In the genomic region with DNA sequence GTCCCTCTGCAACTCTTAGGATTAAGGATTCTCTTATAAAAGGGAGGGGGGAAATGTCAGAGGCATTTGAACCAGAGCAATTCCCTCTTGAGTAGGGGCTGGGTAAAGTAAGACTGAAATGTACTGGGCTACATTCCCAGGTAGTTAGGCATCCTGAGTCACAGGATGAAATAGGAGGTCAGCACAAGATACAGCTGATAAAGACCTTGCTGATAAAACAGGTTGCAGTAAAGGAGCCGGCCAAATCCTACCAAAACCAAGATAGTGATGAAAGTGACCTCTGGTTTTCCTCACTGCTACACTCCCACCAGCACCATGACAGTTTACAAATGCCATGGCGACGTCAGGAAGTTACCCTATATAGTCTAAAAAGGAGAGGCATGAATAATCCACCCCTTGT, we compare ENCODE assay signal across 18 cellular contexts. TPM values are rescaled to one million over a fixed set of nuclear protein-coding genes. Genes with fewer than 3 reads are reported as not detected.
DNase-seq lines count a peak whose midpoint lies in the region; ATAC-seq and TF ChIP-seq lines count a peak whose summit lies in the region.
"Had no signal": no experiment of that assay in that cellular context is flagged by ENCODE, and none has a peak within 500 bp of the region (broad histone marks: within the 10 kb centered on the region; RNA-seq: fewer than 3 reads in every experiment).

No MANE protein-coding gene starts in this region.

- no peaks in the 10 kb centered on the region for H3K9me3 ChIP-seq in HCT116 (ENCODE audit: control insufficient read depth in 1 of 2, insufficient read depth in 1 of 2, low read depth in 1 of 2, low read length in 2 of 2)
- H3K9me3 ChIP-seq: BE2C had no signal

- no peaks in the 10 kb centered on the region for H3K36me3 ChIP-seq in HCT116 (ENCODE audit: control insufficient read depth in 1 of 2, insufficient read depth in 2 of 2, low read length in 2 of 2)
- H3K36me3 ChIP-seq: BE2C had no signal

- peaks cover 3% of the 10 kb centered on the region for H3K9me3 Mint-ChIP-seq in WTC11
- no peaks in the 10 kb centered on the region for H3K9me3 Mint-ChIP-seq in activated T-helper 1 cell treated with anti-CD3 and anti-CD28 coated beads, Interleukin-12 subunit alpha, Interleukin-12 subunit beta, Interleukin-2, Interleukin-4 antibody, amounts not matched to agents 30 ng/mL and 10 ng/mL and 1 ng/mL, durations not matched to agents 14 hours and 24 hours and 36 hours

- BruUV-seq in HCT116 (replicated peaks; lab: Mats Ljungman, UMichigan): no TSS peak

- TF ChIP-seq CTCF in HCT116 (IDR thresholded peaks at IDR 0.05 in 2 of 3, conservative IDR thresholded peaks at IDR 0.05 in 1 of 3; ENCODE audit: borderline replicate concordance in 1 of 3, insufficient read depth in 1 of 3, low read depth in 2 of 3, low read length in 2 of 3) (no peak), WTC11 (IDR thresholded peaks at IDR 0.05) (no peak), fibroblast of villous mesenchyme (IDR thresholded peaks at IDR 0.05; ENCODE audit: insufficient read depth, low read depth, low read length) (no peak)

- no peaks in the 10 kb centered on the region for H4K20me1 ChIP-seq in HCT116 (ENCODE audit: insufficient read depth)

- H3K27me3 ChIP-seq in HCT116 (ENCODE audit: insufficient read depth, low read length): no peaks in the 10 kb centered on the region
- H3K27me3 ChIP-seq: BE2C had no signal

- H3K4me3 Mint-ChIP-seq in WTC11: no peak overlapping the region
- no peak overlapping the region for H3K4me3 Mint-ChIP-seq in activated T-helper 1 cell treated with anti-CD3 and anti-CD28 coated beads, Interleukin-12 subunit alpha, Interleukin-12 subunit beta, Interleukin-2, Interleukin-4 antibody, amounts not matched to agents 30 ng/mL and 10 ng/mL and 1 ng/mL, durations not matched to agents 14 hours and 24 hours and 36 hours
- H3K4me3 Mint-ChIP-seq: CD4-positive, CD25-positive, alpha-beta regulatory T cell had no signal

- no peaks in the 10 kb centered on the region for H3K79me2 ChIP-seq in HCT116 (ENCODE audit: insufficient read depth, low read length)

- peaks cover 3 to 6% of the 10 kb centered on the region in 2 experiments; a peak in 3 of 4 replicates for H3K4me1 ChIP-seq in HCT116 (ENCODE audit: control insufficient read depth in 1 of 2, insufficient read depth in 2 of 2, low read length in 2 of 2)
- H3K4me1 ChIP-seq: BE2C had no signal

- CTCF ChIA-PET in HCT116 (lab: Charles Lee): no interaction called here
- CTCF ChIA-PET in WTC11 (lab: Charles Lee): no interaction called here

- H3K4me1 Mint-ChIP-seq in WTC11: peaks cover 55% of the 10 kb centered on the region
- H3K4me1 Mint-ChIP-seq in activated T-helper 1 cell treated with anti-CD3 and anti-CD28 coated beads, Interleukin-12 subunit alpha, Interleukin-12 subunit beta, Interleukin-2, Interleukin-4 antibody, amounts not matched to agents 30 ng/mL and 10 ng/mL and 1 ng/mL, durations not matched to agents 14 hours and 24 hours and 36 hours (ENCODE audit: low read depth): no peaks in the 10 kb centered on the region

- H3K27ac Mint-ChIP-seq in WTC11: 0 out of 2 replicates have a peak overlapping the region, but pooled peaks have one; percentile 29
- H3K27ac Mint-ChIP-seq in activated T-helper 1 cell treated with anti-CD3 and anti-CD28 coated beads, Interleukin-12 subunit alpha, Interleukin-12 subunit beta, Interleukin-2, Interleukin-4 antibody, amounts not matched to agents 30 ng/mL and 10 ng/mL and 1 ng/mL, durations not matched to agents 14 hours and 24 hours and 36 hours: no peak overlapping the region
- H3K27ac Mint-ChIP-seq: CD4-positive, CD25-positive, alpha-beta regulatory T cell had no signal

- RAD21 ChIA-PET in HCT116 (lab: Charles Lee; ENCODE audit: low non-redundant PET in 1 of 2, low total read pairs in 2 of 2, uncharacterized antibody in 2 of 2, unreplicated experiment in 2 of 2): no interaction called here

- DNase-seq in A172 (ENCODE audit: low spot score) (peak; percentile 77), HCT116 (ENCODE audit: low read depth, low spot score) (no peak), WTC11 (ENCODE audit: low spot score) (no peak), fibroblast of villous mesenchyme (ENCODE audit: low read depth) (peak; percentile 62), pons (ENCODE audit: low spot score) (no peak)
- no peak for DNase-seq in activated T-helper 1 cell treated with anti-CD3 and anti-CD28 coated beads, Interleukin-12 subunit alpha, Interleukin-12 subunit beta, Interleukin-2, Interleukin-4 antibody, amounts not matched to agents 30 ng/mL and 10 ng/mL and 1 ng/mL, durations not matched to agents 14 hours and 24 hours and 36 hours (ENCODE audit: low spot score)
- DNase-seq: BE2C; CD4-positive, CD25-positive, alpha-beta regulatory T cell; COR-L47; HCEC 1CT; NCI-H1105; NCI-H2081; NCI-H2171 treated with DMSO at 0.1 percent for 48 hours; NK-92 treated with Interleukin-12 subunit alpha and Interleukin-12 subunit beta, amount 100 ng/mL, for 24 hours; RPMI8226; SHP77 treated with DMSO at 0.1 percent for 48 hours had no signal

- H3K9me2 ChIP-seq in HCT116 (ENCODE audit: insufficient read depth): no peaks in the 10 kb centered on the region

- H3K4me2 ChIP-seq in HCT116 (ENCODE audit: low read length): 0 out of 2 replicates have a peak overlapping the region, but pooled peaks have one; percentile 12

- H3K9ac ChIP-seq in HCT116 (ENCODE audit: low read length): no peak overlapping the region

- no peak overlapping the region for H2AFZ ChIP-seq in HCT116 (ENCODE audit: low read depth, low read length, poor library complexity, severe bottlenecking)

- no peak for TF ChIP-seq POLR2A in HCT116 (IDR thresholded peaks at IDR 0.05; ENCODE audit: borderline replicate concordance, extremely low read depth, insufficient read depth, insufficient read length)

- ATAC-seq in HCT116 (no peak), WTC11 (no peak), GM18511 (IDR thresholded peaks at IDR 0.05; ENCODE audit: unreplicated experiment) (no peak), HG03439 (IDR thresholded peaks at IDR 0.05; ENCODE audit: unreplicated experiment) (no peak)

- H3K36me3 Mint-ChIP-seq in WTC11: peaks cover 27% of the 10 kb centered on the region
- no peaks in the 10 kb centered on the region for H3K36me3 Mint-ChIP-seq in activated T-helper 1 cell treated with anti-CD3 and anti-CD28 coated beads, Interleukin-12 subunit alpha, Interleukin-12 subunit beta, Interleukin-2, Interleukin-4 antibody, amounts not matched to agents 30 ng/mL and 10 ng/mL and 1 ng/mL, durations not matched to agents 14 hours and 24 hours and 36 hours (ENCODE audit: low read depth)
- H3K36me3 Mint-ChIP-seq: CD4-positive, CD25-positive, alpha-beta regulatory T cell had no signal

- no peak for TF ChIP-seq RAD21 in HCT116 (IDR thresholded peaks at IDR 0.05; ENCODE audit: low read depth)

- intact Hi-C loops in HCT116 (cut with micrococcal nuclease): no loop called here
- intact Hi-C loops in activated T-helper 1 cell treated with anti-CD3 and anti-CD28 coated beads, Interleukin-12 subunit alpha, Interleukin-12 subunit beta, Interleukin-2, Interleukin-4 antibody, amounts not matched to agents 30 ng/mL and 10 ng/mL and 1 ng/mL, durations not matched to agents 14 hours and 24 hours and 36 hours (cut with micrococcal nuclease): no loop called here

- H3K4me3 ChIP-seq in HCT116 (replicated peaks in 1 of 2; ENCODE audit: low read depth in 1 of 2, low read length in 2 of 2): no peak overlapping the region
- no peak overlapping the region for H3K4me3 ChIP-seq in fibroblast of villous mesenchyme (ENCODE audit: low read depth, low read length)

- POLR2A ChIA-PET in HCT116 (lab: Charles Lee) (no interaction called here), WTC11 (lab: Charles Lee) (no interaction called here)

- H3K27ac ChIP-seq in HCT116 (ENCODE audit: low read depth, low read length): no peak overlapping the region

- no peaks in the 10 kb centered on the region for H3K27me3 Mint-ChIP-seq in WTC11 (ENCODE audit: low read depth)
- H3K27me3 Mint-ChIP-seq in activated T-helper 1 cell treated with anti-CD3 and anti-CD28 coated beads, Interleukin-12 subunit alpha, Interleukin-12 subunit beta, Interleukin-2, Interleukin-4 antibody, amounts not matched to agents 30 ng/mL and 10 ng/mL and 1 ng/mL, durations not matched to agents 14 hours and 24 hours and 36 hours (ENCODE audit: insufficient read depth): peaks cover 12% of the 10 kb centered on the region

TF ChIP-seq in HCT116, 20 proteins besides CTCF, POLR2A, EP300 and RAD21 (continues in another document):
- TF ChIP-seq ELF1 (IDR thresholded peaks at IDR 0.05; ENCODE audit: borderline replicate concordance, low read depth) (no peak), SRF (IDR thresholded peaks at IDR 0.05; ENCODE audit: low read depth) (no peak)

TF ChIP-seq in WTC11, 78 proteins besides CTCF, POLR2A, EP300 and RAD21 (continues in another document):
- TF ChIP-seq, protein P1, sequence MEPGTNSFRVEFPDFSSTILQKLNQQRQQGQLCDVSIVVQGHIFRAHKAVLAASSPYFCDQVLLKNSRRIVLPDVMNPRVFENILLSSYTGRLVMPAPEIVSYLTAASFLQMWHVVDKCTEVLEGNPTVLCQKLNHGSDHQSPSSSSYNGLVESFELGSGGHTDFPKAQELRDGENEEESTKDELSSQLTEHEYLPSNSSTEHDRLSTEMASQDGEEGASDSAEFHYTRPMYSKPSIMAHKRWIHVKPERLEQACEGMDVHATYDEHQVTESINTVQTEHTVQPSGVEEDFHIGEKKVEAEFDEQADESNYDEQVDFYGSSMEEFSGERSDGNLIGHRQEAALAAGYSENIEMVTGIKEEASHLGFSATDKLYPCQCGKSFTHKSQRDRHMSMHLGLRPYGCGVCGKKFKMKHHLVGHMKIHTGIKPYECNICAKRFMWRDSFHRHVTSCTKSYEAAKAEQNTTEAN (CRISPR knock-in tag; IDR thresholded peaks at IDR 0.05): no peak

RNA-seq across cellular contexts. Expression of gene COX20, which starts 14.3 kb away (rescaled TPM):
- 71.6 and 76.1 TPM in 2 replicates for total RNA-seq in A172 (2014; rRNA removed; shearing (Covaris generic))
- total RNA-seq in HCT116 (2021; ENCODE audit: unreplicated experiment) (48.1 TPM), WTC11 (2021) (33.1 to 37.6 TPM (median 36.4 TPM) in 3 replicates), fibroblast of villous mesenchyme (31.6 and 32.8 TPM in 2 replicates)
- polyA plus RNA-seq in HCT116 (2012): 11.7 and 18.0 TPM in 2 replicates
- total RNA-seq in activated T-helper 1 cell treated with anti-CD3 and anti-CD28 coated beads, Interleukin-12 subunit alpha, Interleukin-12 subunit beta, Interleukin-2, Interleukin-4 antibody, amounts not matched to agents 30 ng/mL and 10 ng/mL and 1 ng/mL, durations not matched to agents 14 hours and 24 hours and 36 hours: 27.4 and 27.6 TPM in 2 replicates

RNA-seq across cellular contexts. Expression of gene HNRNPU, which starts 43.2 kb away (rescaled TPM):
- 520 and 628 TPM in 2 replicates for total RNA-seq in A172 (2014; rRNA removed; shearing (Covaris generic))
- total RNA-seq in HCT116 (2021; ENCODE audit: unreplicated experiment) (424 TPM), WTC11 (2021) (477 to 536 TPM (median 477 TPM) in 3 replicates), fibroblast of villous mesenchyme (209 and 324 TPM in 2 replicates)
- polyA plus RNA-seq in HCT116 (2012): 261 and 282 TPM in 2 replicates
- 566 and 573 TPM in 2 replicates for total RNA-seq in activated T-helper 1 cell treated with anti-CD3 and anti-CD28 coated beads, Interleukin-12 subunit alpha, Interleukin-12 subunit beta, Interleukin-2, Interleukin-4 antibody, amounts not matched to agents 30 ng/mL and 10 ng/mL and 1 ng/mL, durations not matched to agents 14 hours and 24 hours and 36 hours

Comparison
In these comparisons a context has a peak if more than half of its experiments do, and no peak if none do; other contexts are left out.
1. DNase-seq: peak in A172 (single experiment) and fibroblast of villous mesenchyme (single experiment); none in HCT116 (single experiment), WTC11 (single experiment), activated T-helper 1 cell treated with anti-CD3 and anti-CD28 coated beads, Interleukin-12 subunit alpha, Interleukin-12 subunit beta, Interleukin-2, Interleukin-4 antibody, amounts not matched to agents 30 ng/mL and 10 ng/mL and 1 ng/mL, durations not matched to agents 14 hours and 24 hours and 36 hours (single experiment) and pons (single experiment).